ENCODE assay signal across 20 cellular contexts in the genomic region with DNA sequence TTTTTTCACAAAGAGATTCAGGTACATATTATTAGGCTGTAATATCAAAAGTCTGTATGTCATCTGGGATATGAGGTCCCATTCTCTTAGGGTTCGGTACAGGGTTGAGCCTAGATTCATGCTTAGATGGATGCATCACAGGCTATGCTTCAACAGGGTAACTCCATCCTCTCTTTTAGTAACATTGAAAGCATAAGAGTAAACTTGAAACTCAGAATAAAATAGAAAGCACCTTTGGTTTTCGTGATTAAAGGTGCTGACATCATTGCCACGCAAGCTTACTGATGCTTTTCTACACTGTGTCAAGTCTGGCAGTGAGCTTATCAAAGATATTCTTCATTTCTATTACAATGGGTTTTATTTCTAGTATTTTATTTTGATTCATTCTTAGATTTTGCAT.
"Had no signal": no experiment of that assay in that cellular context is flagged by ENCODE, and none has a peak within 500 bp of the region (broad histone marks: within the 10 kb centered on the region; RNA-seq: fewer than 3 reads in every experiment).

No MANE protein-coding gene starts in this region.

- H3K4me1 ChIP-seq: body of pancreas, colonic mucosa, transverse colon, vagina had no signal

- H3K4me1 Mint-ChIP-seq: activated naive CD8-positive, alpha-beta T cell treated with anti-CD3 and anti-CD28 coated beads for 36 hours; natural killer cell; stimulated activated naive B cell treated with anti-CD40 and anti-IgM and Interleukin-4, amounts not matched to agents 10 μg/mL and 1 μg/mL and 100 μg/mL, for 72 hours had no signal

- H3K4me3 ChIP-seq: body of pancreas, colonic mucosa, transverse colon, vagina had no signal

- H3K36me3 Mint-ChIP-seq: activated naive CD8-positive, alpha-beta T cell treated with anti-CD3 and anti-CD28 coated beads for 36 hours; natural killer cell; stimulated activated naive B cell treated with anti-CD40 and anti-IgM and Interleukin-4, amounts not matched to agents 10 μg/mL and 1 μg/mL and 100 μg/mL, for 72 hours had no signal

- ATAC-seq: activated CD4-positive, CD25-positive, alpha-beta regulatory T cell treated with anti-CD3 and anti-CD28 coated beads, Interleukin-2, amount 50 U/mL, for 24 hours; body of pancreas; esophagus mucosa; left ventricle myocardium superior; natural killer cell; stimulated activated naive B cell treated with anti-CD40 and anti-IgM and Interleukin-4, amounts not matched to agents 10 μg/mL and 1 μg/mL and 100 μg/mL, for 72 hours had no signal

- H3K27ac Mint-ChIP-seq: activated naive CD8-positive, alpha-beta T cell treated with anti-CD3 and anti-CD28 coated beads for 36 hours; natural killer cell; stimulated activated naive B cell treated with anti-CD40 and anti-IgM and Interleukin-4, amounts not matched to agents 10 μg/mL and 1 μg/mL and 100 μg/mL, for 72 hours had no signal

- H3K27me3 ChIP-seq: body of pancreas, colonic mucosa, neutrophil, transverse colon, vagina had no signal

- H3K27me3 Mint-ChIP-seq: stimulated activated naive B cell treated with anti-CD40 and anti-IgM and Interleukin-4, amounts not matched to agents 10 μg/mL and 1 μg/mL and 100 μg/mL, for 72 hours had no signal

- H3K36me3 ChIP-seq: colonic mucosa, neutrophil, transverse colon, vagina had no signal

- H3K9me3 ChIP-seq: body of pancreas, colonic mucosa, neutrophil, transverse colon, vagina had no signal

- H3K9me3 Mint-ChIP-seq: activated naive CD8-positive, alpha-beta T cell treated with anti-CD3 and anti-CD28 coated beads for 36 hours; stimulated activated naive B cell treated with anti-CD40 and anti-IgM and Interleukin-4, amounts not matched to agents 10 μg/mL and 1 μg/mL and 100 μg/mL, for 72 hours had no signal

- DNase-seq: activated CD4-positive, alpha-beta T cell treated with anti-CD3 and anti-CD28 coated beads, Interleukin-2, amount 50 U/mL, for 4 hours; activated gamma-delta T cell treated with Interleukin-2 at 50 U/mL for 16 hours; activated naive CD8-positive, alpha-beta T cell treated with anti-CD3 and anti-CD28 coated beads for 36 hours; activated T-cell treated with anti-CD3 and anti-CD28 coated beads, Interleukin-2, amount 50 U/mL, for 48 hours; amygdala; body of pancreas; caudate nucleus; colonic mucosa; hippocampal formation; left ventricle myocardium superior; mesendoderm; natural killer cell; stimulated activated CD4-positive, alpha-beta T cell treated with anti-CD3 and anti-CD28 coated beads, Interleukin-2, amount 100 ng/mL, for 48 hours; stimulated activated naive B cell treated with anti-CD40 and anti-IgM and Interleukin-4, amounts not matched to agents 10 μg/mL and 1 μg/mL and 100 μg/mL, for 72 hours; T1000; transverse colon had no signal

- H3K4me3 Mint-ChIP-seq: activated naive CD8-positive, alpha-beta T cell treated with anti-CD3 and anti-CD28 coated beads for 36 hours; natural killer cell; stimulated activated naive B cell treated with anti-CD40 and anti-IgM and Interleukin-4, amounts not matched to agents 10 μg/mL and 1 μg/mL and 100 μg/mL, for 72 hours had no signal

- H3K27ac ChIP-seq: body of pancreas, colonic mucosa, neutrophil, transverse colon, vagina had no signal
